1 cellular context compared by ENCODE assay signal in genomic region chr5:188488-189481, GRCh38.
TF ChIP-seq lines count a peak whose summit lies in the region.

No MANE protein-coding gene starts in this region.

TF ChIP-seq in HepG2, 621 proteins besides CTCF, POLR2A, EP300 and RAD21 (continued from another document and continues in another):
- TF ChIP-seq CSRNP1 (CRISPR knock-in tag; IDR thresholded peaks at IDR 0.05) = no peak
- TF ChIP-seq ZFYVE20 (CRISPR knock-in tag; IDR thresholded peaks at IDR 0.05; ENCODE audit: borderline replicate concordance, low read depth) = no peak
- no peak for TF ChIP-seq SATB2 (CRISPR knock-in tag; IDR thresholded peaks at IDR 0.05)
- no peak for TF ChIP-seq TCF7 (IDR thresholded peaks at IDR 0.05; ENCODE audit: low read depth)
- TF ChIP-seq ZNF205 (CRISPR knock-in tag; IDR thresholded peaks at IDR 0.05) = no peak
- TF ChIP-seq YY1 (IDR thresholded peaks at IDR 0.05; ENCODE audit: insufficient read depth, insufficient replicate concordance, low read depth, low read length) = peak; percentile 41
- no peak for TF ChIP-seq TSC22D2 (CRISPR knock-in tag; IDR thresholded peaks at IDR 0.05; ENCODE audit: borderline replicate concordance)
- TF ChIP-seq CSRNP2 (CRISPR knock-in tag; conservative IDR thresholded peaks at IDR 0.05; ENCODE audit: low read depth) = no peak
- peak; percentile 44; the same call in 1 of the 2 replicates for TF ChIP-seq SMC3 (IDR thresholded peaks at IDR 0.05; ENCODE audit: low read length)
- no peak for TF ChIP-seq PTBP1 (IDR thresholded peaks at IDR 0.05; ENCODE audit: low read depth, low read length, poor library complexity, severe bottlenecking)
- TF ChIP-seq ZHX1 (CRISPR knock-in tag; IDR thresholded peaks at IDR 0.05; ENCODE audit: low read depth) = no peak
- no peak for TF ChIP-seq TBP (CRISPR knock-in tag; IDR thresholded peaks at IDR 0.05)
- TF ChIP-seq NFATC3 (CRISPR knock-in tag; IDR thresholded peaks at IDR 0.05) = no peak
- no peak for TF ChIP-seq ZNF138 (CRISPR knock-in tag; IDR thresholded peaks at IDR 0.05; ENCODE audit: low read depth)
- no peak for TF ChIP-seq GLMP (CRISPR knock-in tag; IDR thresholded peaks at IDR 0.05; ENCODE audit: borderline replicate concordance)
- TF ChIP-seq NCOA1 (CRISPR knock-in tag; IDR thresholded peaks at IDR 0.05) = no peak
- no peak for TF ChIP-seq ATF4 (CRISPR knock-in tag; IDR thresholded peaks at IDR 0.05)
- TF ChIP-seq SMAD1 (CRISPR knock-in tag; IDR thresholded peaks at IDR 0.05; ENCODE audit: borderline replicate concordance, low read depth) = no peak
- 0 out of 2 replicates have a peak, but pooled peaks have one; percentile 22 for TF ChIP-seq ZNF772 (CRISPR knock-in tag; IDR thresholded peaks at IDR 0.05)
- TF ChIP-seq ZNF543 (CRISPR knock-in tag; IDR thresholded peaks at IDR 0.05) = no peak
- TF ChIP-seq ZNF282 (IDR thresholded peaks at IDR 0.05; ENCODE audit: partially characterized antibody) = no peak
- TF ChIP-seq KMT2A (CRISPR knock-in tag; IDR thresholded peaks at IDR 0.05) = no peak
- TF ChIP-seq ZNF326 (CRISPR knock-in tag; IDR thresholded peaks at IDR 0.05; ENCODE audit: borderline replicate concordance) = no peak
- no peak for TF ChIP-seq EHMT2 (IDR thresholded peaks at IDR 0.05; ENCODE audit: borderline replicate concordance, low read depth, low read length)
- no peak for TF ChIP-seq ZNF18 (CRISPR knock-in tag; IDR thresholded peaks at IDR 0.05; ENCODE audit: insufficient replicate concordance)
- TF ChIP-seq POLR2G (IDR thresholded peaks at IDR 0.05; ENCODE audit: low read depth, low read length) = no peak
- no peak for TF ChIP-seq IRF1 (CRISPR knock-in tag; IDR thresholded peaks at IDR 0.05; ENCODE audit: low read depth)
- TF ChIP-seq PRDM4 (CRISPR knock-in tag; IDR thresholded peaks at IDR 0.05; ENCODE audit: borderline replicate concordance) = no peak
- TF ChIP-seq SETDB1 (CRISPR knock-in tag; IDR thresholded peaks at IDR 0.05; ENCODE audit: borderline replicate concordance) = no peak
- TF ChIP-seq ZNF281 (CRISPR knock-in tag; IDR thresholded peaks at IDR 0.05; ENCODE audit: borderline replicate concordance) = no peak
- no peak for TF ChIP-seq USF2 (IDR thresholded peaks at IDR 0.05; ENCODE audit: low read depth, low read length)
- TF ChIP-seq USF2 (CRISPR knock-in tag; IDR thresholded peaks at IDR 0.05; ENCODE audit: borderline replicate concordance) = no peak
- peak; percentile 10; the same call in 1 of the 2 replicates for TF ChIP-seq ZNF652 (CRISPR knock-in tag; IDR thresholded peaks at IDR 0.05; ENCODE audit: borderline replicate concordance, low read depth)
- no peak for TF ChIP-seq MTF1 (CRISPR knock-in tag; IDR thresholded peaks at IDR 0.05)
- TF ChIP-seq FOXK2 (IDR thresholded peaks at IDR 0.05) = no peak
- no peak for TF ChIP-seq ZNF251 (CRISPR knock-in tag; IDR thresholded peaks at IDR 0.05)
- no peak for TF ChIP-seq RBM39 (IDR thresholded peaks at IDR 0.05; ENCODE audit: low read depth, low read length, poor library complexity, severe bottlenecking)
